ENCODE assay signal across 6 cellular contexts in genomic region chr1:151147132-151147503, GRCh38. TPM values are rescaled to one million over a fixed set of nuclear protein-coding genes. Genes with fewer than 3 reads are reported as not detected.
DNase-seq lines count a peak whose midpoint lies in the region; ATAC-seq and TF ChIP-seq lines count a peak whose summit lies in the region.

No MANE protein-coding gene starts in this region.

- H3K9me3 Mint-ChIP-seq in activated naive CD4-positive, alpha-beta T cell treated with anti-CD3 and anti-CD28 coated beads, Interleukin-2, amount 10 ng/mL, durations not matched to agents 7 days and 5 days: no peaks in the 10 kb centered on the region
- H3K9me3 Mint-ChIP-seq in activated naive CD4-positive, alpha-beta T cell treated with anti-CD3 and anti-CD28 coated beads, Interleukin-2, amount 50 U/mL, for 72 hours: no peaks in the 10 kb centered on the region
- H3K9me3 Mint-ChIP-seq in type B pancreatic cell: no peaks in the 10 kb centered on the region

- ATAC-seq in activated naive CD4-positive, alpha-beta T cell treated with anti-CD3 and anti-CD28 coated beads, Interleukin-2, amount 50 U/mL, for 72 hours: no peak
- ATAC-seq in activated CD4-positive, CD25-positive, alpha-beta regulatory T cell treated with anti-CD3 and anti-CD28 coated beads, Interleukin-2, amount 50 U/mL, for 24 hours: no peak

- H3K27me3 Mint-ChIP-seq in activated naive CD4-positive, alpha-beta T cell treated with anti-CD3 and anti-CD28 coated beads, Interleukin-2, amount 10 ng/mL, durations not matched to agents 7 days and 5 days: peaks cover 74% of the 10 kb centered on the region
- H3K27me3 Mint-ChIP-seq in type B pancreatic cell: peaks cover 12% of the 10 kb centered on the region

- TF ChIP-seq CTCF in type B pancreatic cell (conservative IDR thresholded peaks at IDR 0.05): no peak

- H3K27ac Mint-ChIP-seq in activated naive CD4-positive, alpha-beta T cell treated with anti-CD3 and anti-CD28 coated beads, Interleukin-2, amount 10 ng/mL, durations not matched to agents 7 days and 5 days: peak overlapping the region; percentile 62
- H3K27ac Mint-ChIP-seq in activated naive CD4-positive, alpha-beta T cell treated with anti-CD3 and anti-CD28 coated beads, Interleukin-2, amount 50 U/mL, for 72 hours: peak overlapping the region in 1 of 2 donors; percentile 64
- peak overlapping the region; percentile 82 for H3K27ac Mint-ChIP-seq in type B pancreatic cell

- CTCF ChIA-PET in activated naive CD4-positive, alpha-beta T cell treated with anti-CD3 and anti-CD28 coated beads, Interleukin-2, amount 10 ng/mL, durations not matched to agents 7 days and 5 days (lab: Charles Lee): interaction anchor here (1.0 kb wide), 1 partner anchor 47 kb away, joined by 3 read pairs; no protein-coding TSS in a partner anchor

- peaks cover 22% of the 10 kb centered on the region for H3K4me1 Mint-ChIP-seq in activated naive CD4-positive, alpha-beta T cell treated with anti-CD3 and anti-CD28 coated beads, Interleukin-2, amount 10 ng/mL, durations not matched to agents 7 days and 5 days
- peaks cover 38% of the 10 kb centered on the region for H3K4me1 Mint-ChIP-seq in type B pancreatic cell (ENCODE audit: unreplicated experiment)

- H3K4me3 Mint-ChIP-seq in activated naive CD4-positive, alpha-beta T cell treated with anti-CD3 and anti-CD28 coated beads, Interleukin-2, amount 10 ng/mL, durations not matched to agents 7 days and 5 days: peak overlapping the region; percentile 90
- H3K4me3 Mint-ChIP-seq in type B pancreatic cell: peak overlapping the region; percentile 93

- H3K4me3 ChIP-seq in iPS-11a (ENCODE audit: low read depth, low read length): peak overlapping the region; percentile 77

- H3K36me3 Mint-ChIP-seq in activated naive CD4-positive, alpha-beta T cell treated with anti-CD3 and anti-CD28 coated beads, Interleukin-2, amount 10 ng/mL, durations not matched to agents 7 days and 5 days: no peaks in the 10 kb centered on the region
- H3K36me3 Mint-ChIP-seq in activated naive CD4-positive, alpha-beta T cell treated with anti-CD3 and anti-CD28 coated beads, Interleukin-2, amount 50 U/mL, for 72 hours: no peaks in the 10 kb centered on the region
- H3K36me3 Mint-ChIP-seq in type B pancreatic cell: peaks cover 4% of the 10 kb centered on the region

- no peak for DNase-seq in activated naive CD4-positive, alpha-beta T cell treated with anti-CD3 and anti-CD28 coated beads, Interleukin-2, amount 10 ng/mL, durations not matched to agents 7 days and 5 days
- no peak for DNase-seq in activated naive CD4-positive, alpha-beta T cell treated with anti-CD3 and anti-CD28 coated beads, Interleukin-2, amount 50 U/mL, for 72 hours (ENCODE audit: low spot score in 2 of 2)
- DNase-seq in type B pancreatic cell (ENCODE audit: extremely low spot score, unreplicated experiment): no peak
- DNase-seq in activated effector memory CD4-positive, alpha-beta T cell treated with anti-CD3 and anti-CD28 coated beads, Interleukin-2, amount 50 U/mL, for 16 hours: no peak

RNA-seq across cellular contexts. Expression of gene SEMA6C, which starts 0.7 kb away (rescaled TPM):
- total RNA-seq in activated naive CD4-positive, alpha-beta T cell treated with anti-CD3 and anti-CD28 coated beads, Interleukin-2, amount 50 U/mL, for 72 hours: 1 to 10 TPM; 2.8 to 7.1 TPM
- total RNA-seq in type B pancreatic cell (ENCODE audit: low replicate concordance): 10.6 and 37.1 TPM in 2 replicates

RNA-seq across cellular contexts. Expression of gene TNFAIP8L2, which starts 9.3 kb away (rescaled TPM):
- total RNA-seq in activated naive CD4-positive, alpha-beta T cell treated with anti-CD3 and anti-CD28 coated beads, Interleukin-2, amount 50 U/mL, for 72 hours: 10 to 100 TPM in 1 of 2 donors, 1 to 10 TPM in 1; 6.9 to 18.5 TPM
- not detected in 2 replicates for total RNA-seq in type B pancreatic cell (ENCODE audit: low replicate concordance)

RNA-seq across cellular contexts. Expression of gene LYSMD1, which starts 18.6 kb away (rescaled TPM):
- total RNA-seq in activated naive CD4-positive, alpha-beta T cell treated with anti-CD3 and anti-CD28 coated beads, Interleukin-2, amount 50 U/mL, for 72 hours: 10 to 100 TPM in 1 of 2 donors, 1 to 10 TPM in 1; 3.8 to 36.1 TPM
- 8.9 and 12.3 TPM in 2 replicates for total RNA-seq in type B pancreatic cell (ENCODE audit: low replicate concordance)

RNA-seq across cellular contexts. Expression of gene SCNM1, which starts 18.8 kb away (rescaled TPM):
- 10 to 100 TPM; 62.3 to 83.9 TPM for total RNA-seq in activated naive CD4-positive, alpha-beta T cell treated with anti-CD3 and anti-CD28 coated beads, Interleukin-2, amount 50 U/mL, for 72 hours
- total RNA-seq in type B pancreatic cell (ENCODE audit: low replicate concordance): 39.3 and 42.1 TPM in 2 replicates

RNA-seq across cellular contexts. Expression of gene TMOD4, which starts 28.7 kb away (rescaled TPM):
- total RNA-seq in activated naive CD4-positive, alpha-beta T cell treated with anti-CD3 and anti-CD28 coated beads, Interleukin-2, amount 50 U/mL, for 72 hours: under 1 TPM; 0.77 to 0.78 TPM
- total RNA-seq in type B pancreatic cell (ENCODE audit: low replicate concordance): 1.9 TPM in 2 replicates
